In the genomic region with DNA sequence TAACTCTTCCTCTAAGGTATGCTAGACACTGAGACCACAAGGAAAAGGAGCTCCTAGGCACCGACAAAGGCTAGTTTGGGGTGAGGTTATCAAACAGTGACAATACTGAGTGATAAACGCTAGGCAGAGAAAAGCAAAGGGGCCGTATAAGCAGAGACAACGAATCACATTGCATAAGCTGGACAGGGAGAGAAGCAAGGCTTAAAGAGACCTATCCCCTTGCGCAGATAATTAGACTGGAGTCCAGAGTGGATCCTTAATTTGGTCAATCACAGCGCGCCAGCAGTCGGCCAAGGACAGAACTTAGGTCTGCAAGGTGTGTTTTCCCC, we compare ENCODE assay signal across 8 cellular contexts. TPM values are rescaled to one million over a fixed set of nuclear protein-coding genes. Genes with fewer than 3 reads are reported as not detected.
DNase-seq lines count a peak whose midpoint lies in the region; ATAC-seq, FAIRE-seq and TF ChIP-seq lines count a peak whose summit lies in the region.

No MANE protein-coding gene starts in this region.

- H3K9me3 ChIP-seq in adrenal gland (replicated peaks in 1 of 3) (no peaks in the 10 kb centered on the region), keratinocyte (ENCODE audit: control insufficient read depth, low read depth, low read length) (no peaks in the 10 kb centered on the region), subcutaneous abdominal adipose tissue (ENCODE audit: control insufficient read depth in 5 of 5, low read length in 5 of 5) (no peaks in the 10 kb centered on the region)

- peak overlapping the region; percentile 35 to 79 (median 60) for H3K4me3 ChIP-seq in adrenal gland
- H3K4me3 ChIP-seq in keratinocyte (ENCODE audit: control insufficient read depth in 2 of 3, extremely low read depth in 1 of 3, insufficient read depth in 2 of 3, low read depth in 1 of 3, low read length in 3 of 3), result peak overlapping the region; percentile 71 to 98 (median 91)
- H3K4me3 ChIP-seq in subcutaneous abdominal adipose tissue (ENCODE audit: low read depth in 1 of 5, low read length in 5 of 5), result peak overlapping the region; percentile 89 to 99 (median 93)

- H3K9me1 ChIP-seq in keratinocyte (ENCODE audit: control insufficient read depth, extremely low read depth, insufficient read depth, low read length), result no peaks in the 10 kb centered on the region

- H3K4me1 ChIP-seq in adrenal gland (replicated peaks in 1 of 2) (peaks cover 0 to 14% of the 10 kb centered on the region in 2 donors), keratinocyte (ENCODE audit: control insufficient read depth, extremely low read depth, insufficient read depth, low read length) (peaks cover 15% of the 10 kb centered on the region), subcutaneous abdominal adipose tissue (ENCODE audit: control insufficient read depth in 5 of 5, insufficient read depth in 5 of 5, low read length in 5 of 5) (peaks cover 0 to 19% (median 16%) of the 10 kb centered on the region in 5 donors)

- H3K36me3 ChIP-seq in adrenal gland (replicated peaks in 1 of 2) (peaks cover 0 to 26% of the 10 kb centered on the region in 2 donors), keratinocyte (ENCODE audit: control insufficient read depth in 2 of 2, extremely low read depth in 1 of 2, insufficient read depth in 2 of 2, low read length in 2 of 2) (peaks cover 7 to 13% of the 10 kb centered on the region in 2 experiments), subcutaneous abdominal adipose tissue (ENCODE audit: control insufficient read depth in 5 of 5, insufficient read depth in 5 of 5, low read length in 5 of 5) (peaks cover 3 to 30% (median 23%) of the 10 kb centered on the region in 5 donors)

- WGBS in adrenal gland, 4 donors, result 1 to 2% (median 1%) methylated on average over 8 of the region's 8 CpGs

- FAIRE-seq in keratinocyte (lab: Jason Lieb, UNC), result peak; percentile 23

- dilution Hi-C loops in keratinocyte (cut with MboI; ENCODE audit: extremely low pct_ligation_motif_present, low sequenced_read_pairs), result no loop called here

- peak in 1 of 2 donors; percentile 9 for TF ChIP-seq POLR2A in adrenal gland (IDR thresholded peaks at IDR 0.05)

- ATAC-seq in HG02798 (IDR thresholded peaks at IDR 0.05; ENCODE audit: poor library complexity, unreplicated experiment), result peak; percentile 8

- no peaks in the 10 kb centered on the region for H4K20me1 ChIP-seq in keratinocyte (ENCODE audit: control insufficient read depth, extremely low read depth, insufficient read depth, low read length)

- H3K27me3 ChIP-seq in adrenal gland (no peaks in the 10 kb centered on the region), keratinocyte (ENCODE audit: control insufficient read depth, extremely low read depth, insufficient read depth, low read length) (no peaks in the 10 kb centered on the region), subcutaneous abdominal adipose tissue (ENCODE audit: control insufficient read depth in 5 of 5, insufficient read depth in 4 of 5, low read length in 5 of 5) (no peaks in the 10 kb centered on the region)

- H2AFZ ChIP-seq in keratinocyte (ENCODE audit: control insufficient read depth, low read length), result peak overlapping the region; percentile 90

- peak overlapping the region; percentile 86 for H3K4me2 ChIP-seq in keratinocyte (ENCODE audit: control insufficient read depth, extremely low read depth, insufficient read depth, low read depth, low read length)

- H3K27ac ChIP-seq in adrenal gland (peak overlapping the region; percentile 77 to 98 (median 96)), keratinocyte (ENCODE audit: control insufficient read depth, insufficient read depth, low read length) (peak overlapping the region; percentile 98), subcutaneous abdominal adipose tissue (ENCODE audit: low read depth, low read length) (peak overlapping the region; percentile 94)

- DNase-seq in AML-193 (lab: John Stamatoyannopoulos, UW) (peak; percentile 14 to 31), adrenal gland (no peak), keratinocyte (ENCODE audit: low read depth, low spot score) (peak; percentile 7), HuH-7 (ENCODE audit: low spot score) (no peak), amniotic stem cell (lab: John Stamatoyannopoulos, UW) (no peak), GM20000 (ENCODE audit: low spot score) (no peak)

- peaks cover 45% of the 10 kb centered on the region for H3K79me2 ChIP-seq in keratinocyte (ENCODE audit: control insufficient read depth, insufficient read depth, low read length)

- intact Hi-C loops in adrenal gland (cut with DNase I), result no loop called here

- TF ChIP-seq CTCF in adrenal gland (IDR thresholded peaks at IDR 0.05) (no peak), keratinocyte (optimal IDR thresholded peaks at IDR 0.05 in 1 of 3, IDR thresholded peaks at IDR 0.05 in 1 of 3, conservative IDR thresholded peaks at IDR 0.05 in 1 of 3; ENCODE audit: extremely low read depth in 1 of 3, insufficient read depth in 2 of 3, low read length in 3 of 3) (no peak), GM20000 (IDR thresholded peaks at IDR 0.05; ENCODE audit: extremely low read depth, missing control alignments) (no peak)

- H3K9ac ChIP-seq in keratinocyte (ENCODE audit: control insufficient read depth, extremely low read depth, insufficient read depth, low read length) (peak overlapping the region; percentile 98), subcutaneous abdominal adipose tissue (ENCODE audit: low read length in 5 of 5) (peak overlapping the region; percentile 95 to 100 (median 99))

RNA-seq across cellular contexts. Expression of a gene that starts 0.5 kb away (rescaled TPM):
- total RNA-seq in adrenal gland, result 10 to 100 TPM; 15.0 to 23.5 (median 21.5) TPM
- polyA plus RNA-seq in adrenal gland, result 10 to 100 TPM in 1 of 3 donors, 1 to 10 TPM in 2; 6.9 to 23.3 (median 8.0) TPM
- polyA plus RNA-seq in keratinocyte, result 15.3 to 20.3 TPM (median 16.1 TPM) in 3 replicates
- polyA plus RNA-seq in keratinocyte (2011; ENCODE audit: low read depth), result 7.8 TPM
- 9.3 and 15.7 TPM in 2 replicates for polyA plus RNA-seq in keratinocyte (2011; cell fraction: cytosol; rRNA removed)
- 13.8 and 15.0 TPM in 2 replicates for polyA plus RNA-seq in keratinocyte (2011; cell fraction: nucleus; rRNA removed)
- polyA plus RNA-seq in keratinocyte (2012; ENCODE audit: low replicate concordance), result 16.0 and 16.5 TPM in 2 replicates
- polyA minus RNA-seq in keratinocyte, result 5.8 to 24.4 TPM (median 16.5 TPM) in 3 replicates
- 14.0 TPM for polyA minus RNA-seq in keratinocyte (2011; cell fraction: cytosol; rRNA and poly(A)+ RNA removed)
- polyA minus RNA-seq in keratinocyte (2011; cell fraction: nucleus; rRNA and poly(A)+ RNA removed), result 9.9 and 17.8 TPM in 2 replicates

RNA-seq across cellular contexts. Expression of a gene that starts 50.9 kb away (rescaled TPM):
- 100 to 1,000 TPM in 7 of 8 donors, 10 to 100 TPM in 1; 89.7 to 189 (median 131) TPM for total RNA-seq in adrenal gland
- polyA plus RNA-seq in adrenal gland, result 100 to 1,000 TPM in 1 of 3 donors, 10 to 100 TPM in 2; 56.6 to 355 (median 57.8) TPM
- 106 to 169 TPM (median 118 TPM) in 3 replicates for polyA plus RNA-seq in keratinocyte
- polyA plus RNA-seq in keratinocyte (2011; ENCODE audit: low read depth), result 448 TPM
- polyA plus RNA-seq in keratinocyte (2011; cell fraction: cytosol; rRNA removed), result 76.2 and 139 TPM in 2 replicates
- 69.9 and 114 TPM in 2 replicates for polyA plus RNA-seq in keratinocyte (2011; cell fraction: nucleus; rRNA removed)
- polyA plus RNA-seq in keratinocyte (2012; ENCODE audit: low replicate concordance), result 130 and 160 TPM in 2 replicates
- polyA minus RNA-seq in keratinocyte, result 32.8 to 79.8 TPM (median 42.7 TPM) in 3 replicates
- polyA minus RNA-seq in keratinocyte (2011; cell fraction: cytosol; rRNA and poly(A)+ RNA removed), result 67.1 TPM
- 35.7 and 52.9 TPM in 2 replicates for polyA minus RNA-seq in keratinocyte (2011; cell fraction: nucleus; rRNA and poly(A)+ RNA removed)

Comparison
In these comparisons a context has a peak if more than half of its experiments do, and no peak if none do; other contexts are left out.
1. DNase-seq: peak in AML-193 (2 of 2) and keratinocyte (single experiment); none in adrenal gland (0 of 7), HuH-7 (single experiment), amniotic stem cell (single experiment) and GM20000 (single experiment).
2. Peak in every context shown above with its lines, with median percentiles within 50 percentile points of each other: H3K27ac ChIP-seq and H3K4me3 ChIP-seq.